In the genomic region with DNA sequence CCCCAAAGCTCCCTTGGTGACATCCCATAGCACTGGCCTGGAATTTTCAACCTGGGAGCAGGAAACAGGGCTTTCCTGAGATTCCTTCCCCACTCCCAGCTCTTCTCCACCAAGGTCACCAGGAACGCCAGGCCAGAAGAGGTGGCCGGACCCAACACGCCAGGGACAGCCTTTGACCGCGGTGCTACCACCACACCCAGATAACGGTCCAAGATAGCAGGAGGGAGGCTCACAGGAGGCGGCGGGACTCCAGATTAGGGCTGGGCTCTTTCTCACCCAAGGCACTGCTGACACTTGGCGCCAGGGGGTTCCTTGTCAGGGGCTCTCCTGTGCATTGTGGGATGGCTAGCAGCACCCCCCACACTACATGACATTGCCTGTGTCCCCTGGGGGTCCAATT, we compare ENCODE assay signal across 1 cellular context.
TF ChIP-seq lines count a peak whose summit lies in the region.

No MANE protein-coding gene starts in this region.

TF ChIP-seq in K562, 482 proteins besides CTCF, POLR2A, EP300 and RAD21 (continued from another document):
- TF ChIP-seq RAD51 (IDR thresholded peaks at IDR 0.05; ENCODE audit: borderline replicate concordance, low read depth) (peak; percentile 32; the same call in 1 of the 2 replicates), CTBP1 (IDR thresholded peaks at IDR 0.05; ENCODE audit: borderline replicate concordance) (peak; percentile 95), CBFA2T2 (conservative IDR thresholded peaks at IDR 0.05) (0 out of 2 replicates have a peak, but pooled peaks have one; percentile 2), ARID1B (IDR thresholded peaks at IDR 0.05) (peak; percentile 81), CCNT2 (IDR thresholded peaks at IDR 0.05; ENCODE audit: borderline replicate concordance, extremely low read depth, insufficient read length, low read depth, low read length) (peak; percentile 69), MYC (IDR thresholded peaks at IDR 0.05; ENCODE audit: low read depth, low read length) (peak; percentile 80), MYC (CRISPR knock-in tag; IDR thresholded peaks at IDR 0.05; ENCODE audit: borderline replicate concordance, low read depth) (peak; percentile 66; the same call in 1 of the 2 replicates), TBL1XR1 (IDR thresholded peaks at IDR 0.05; ENCODE audit: low read length in 2 of 2) (peak in 1 of 2 experiments; percentile 40; a peak in 1 of 4 replicates), ETS2 (tag; IDR thresholded peaks at IDR 0.05; ENCODE audit: borderline replicate concordance, poor library complexity, severe bottlenecking) (no peak), CBX5 (IDR thresholded peaks at IDR 0.05; ENCODE audit: borderline replicate concordance, low read depth) (0 out of 2 replicates have a peak, but pooled peaks have one; percentile 55), SMARCE1 (IDR thresholded peaks at IDR 0.05) (peak; percentile 86), LEF1 (IDR thresholded peaks at IDR 0.05) (peak; percentile 75), SPI1 (IDR thresholded peaks at IDR 0.05; ENCODE audit: borderline replicate concordance, low read depth, low read length) (no peak), TRIM24 (IDR thresholded peaks at IDR 0.05) (peak in 1 of 2 experiments; percentile 63; a peak in 2 of 4 replicates), MTA1 (IDR thresholded peaks at IDR 0.05; ENCODE audit: borderline replicate concordance) (peak; percentile 26; the same call in 1 of the 2 replicates), ARID3B (CRISPR knock-in tag; IDR thresholded peaks at IDR 0.05; ENCODE audit: borderline replicate concordance) (no peak), ESRRA (IDR thresholded peaks at IDR 0.05; ENCODE audit: borderline replicate concordance, low read depth) (peak; percentile 98), HSF4 (CRISPR knock-in tag; IDR thresholded peaks at IDR 0.05; ENCODE audit: borderline replicate concordance) (no peak), ZNF232 (CRISPR knock-in tag; IDR thresholded peaks at IDR 0.05) (no peak)
- TF ChIP-seq, protein P1, sequence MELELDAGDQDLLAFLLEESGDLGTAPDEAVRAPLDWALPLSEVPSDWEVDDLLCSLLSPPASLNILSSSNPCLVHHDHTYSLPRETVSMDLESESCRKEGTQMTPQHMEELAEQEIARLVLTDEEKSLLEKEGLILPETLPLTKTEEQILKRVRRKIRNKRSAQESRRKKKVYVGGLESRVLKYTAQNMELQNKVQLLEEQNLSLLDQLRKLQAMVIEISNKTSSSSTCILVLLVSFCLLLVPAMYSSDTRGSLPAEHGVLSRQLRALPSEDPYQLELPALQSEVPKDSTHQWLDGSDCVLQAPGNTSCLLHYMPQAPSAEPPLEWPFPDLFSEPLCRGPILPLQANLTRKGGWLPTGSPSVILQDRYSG (tag; conservative IDR thresholded peaks at IDR 0.05; ENCODE audit: low read depth), result 0 out of 2 replicates have a peak, but pooled peaks have one; percentile 38
- TF ChIP-seq, protein P2, sequence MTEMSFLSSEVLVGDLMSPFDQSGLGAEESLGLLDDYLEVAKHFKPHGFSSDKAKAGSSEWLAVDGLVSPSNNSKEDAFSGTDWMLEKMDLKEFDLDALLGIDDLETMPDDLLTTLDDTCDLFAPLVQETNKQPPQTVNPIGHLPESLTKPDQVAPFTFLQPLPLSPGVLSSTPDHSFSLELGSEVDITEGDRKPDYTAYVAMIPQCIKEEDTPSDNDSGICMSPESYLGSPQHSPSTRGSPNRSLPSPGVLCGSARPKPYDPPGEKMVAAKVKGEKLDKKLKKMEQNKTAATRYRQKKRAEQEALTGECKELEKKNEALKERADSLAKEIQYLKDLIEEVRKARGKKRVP (CRISPR knock-in tag; IDR thresholded peaks at IDR 0.05), result 0 out of 2 replicates have a peak, but pooled peaks have one; percentile 11
